In genomic region chr3:106176734-106177133, GRCh38 we compare ENCODE assay signal across 1 cellular context.
TF ChIP-seq lines count a peak whose summit lies in the region.

No MANE protein-coding gene starts in this region.

TF ChIP-seq in GM12878, 131 proteins besides CTCF, POLR2A, EP300 and RAD21 (continued from another document and continues in another):
- TF ChIP-seq ZBTB33 (IDR thresholded peaks at IDR 0.05) (0 out of 2 replicates have a peak, but pooled peaks have one; percentile 9), SMAD1 (IDR thresholded peaks at IDR 0.05; ENCODE audit: low read depth, partially characterized antibody) (no peak), POLR2AphosphoS2 (IDR thresholded peaks at IDR 0.05; ENCODE audit: low read depth, low read length) (no peak), IKZF2 (IDR thresholded peaks at IDR 0.05) (peak; percentile 67 to 69), BCL11A (IDR thresholded peaks at IDR 0.05; ENCODE audit: low read depth, low read length) (peak; percentile 65; the same call in 1 of the 2 replicates), ZNF24 (IDR thresholded peaks at IDR 0.05) (peak; percentile 11; the same call in 1 of the 2 replicates), POU2F2 (IDR thresholded peaks at IDR 0.05; ENCODE audit: borderline replicate concordance, low read depth, low read length) (0 out of 3 replicates have a peak, but pooled peaks have one; percentile 29), NFIC (IDR thresholded peaks at IDR 0.05; ENCODE audit: low read depth, low read length) (peak; percentile 95), NR2F1 (conservative IDR thresholded peaks at IDR 0.05) (no peak), TCF7 (IDR thresholded peaks at IDR 0.05; ENCODE audit: borderline replicate concordance) (0 out of 2 replicates have a peak, but pooled peaks have one; percentile 28), RB1 (IDR thresholded peaks at IDR 0.05; ENCODE audit: borderline replicate concordance) (no peak; the same call in 1 of the 2 replicates), CBFB (IDR thresholded peaks at IDR 0.05; ENCODE audit: low read depth) (peak; percentile 58), MAX (IDR thresholded peaks at IDR 0.05; ENCODE audit: low read depth, low read length) (no peak), MEF2B (IDR thresholded peaks at IDR 0.05; ENCODE audit: partially characterized antibody, poor library complexity, severe bottlenecking) (no peak), GATAD2B (conservative IDR thresholded peaks at IDR 0.05; ENCODE audit: low read depth) (peak; percentile 55; the same call in 1 of the 2 replicates), SREBF1 (IDR thresholded peaks at IDR 0.05; ENCODE audit: low read length) (no peak), EED (IDR thresholded peaks at IDR 0.05; ENCODE audit: low read depth) (peak; percentile 71), HCFC1 (IDR thresholded peaks at IDR 0.05; ENCODE audit: low read length) (no peak), NR2C2 (IDR thresholded peaks at IDR 0.05; ENCODE audit: borderline replicate concordance, control insufficient read depth, insufficient read length, low read depth) (no peak), CHD4 (IDR thresholded peaks at IDR 0.05) (no peak), ZBTB11 (CRISPR knock-in tag; IDR thresholded peaks at IDR 0.05) (no peak), EZH2 (IDR thresholded peaks at IDR 0.05; ENCODE audit: borderline replicate concordance, control insufficient read depth, low read depth, low read length) (no peak), ATF2 (IDR thresholded peaks at IDR 0.05; ENCODE audit: low read length) (peak; percentile 91), ZBED1 (IDR thresholded peaks at IDR 0.05; ENCODE audit: borderline replicate concordance) (peak; percentile 86), ZNF687 (IDR thresholded peaks at IDR 0.05) (peak; percentile 47; the same call in 1 of the 2 replicates), EGR1 (IDR thresholded peaks at IDR 0.05; ENCODE audit: borderline replicate concordance in 1 of 2, low read depth in 2 of 2, low read length in 2 of 2) (peak in 1 of 2 experiments; percentile 17; a peak in 1 of 3 replicates), KDM1A (IDR thresholded peaks at IDR 0.05; ENCODE audit: borderline replicate concordance) (no peak), CREB1 (IDR thresholded peaks at IDR 0.05; ENCODE audit: low read depth) (peak; percentile 79), SUPT20H (IDR thresholded peaks at IDR 0.05; ENCODE audit: borderline replicate concordance, control insufficient read depth, low read depth, low read length) (no peak), STAT1 (conservative IDR thresholded peaks at IDR 0.05) (no peak), CEBPB (IDR thresholded peaks at IDR 0.05; ENCODE audit: borderline replicate concordance in 1 of 2, low read depth in 2 of 2, low read length in 2 of 2) (no peak), YY1 (IDR thresholded peaks at IDR 0.05; ENCODE audit: low read depth, low read length) (no peak), NR2C1 (IDR thresholded peaks at IDR 0.05) (no peak), RFX5 (IDR thresholded peaks at IDR 0.05; ENCODE audit: low read depth, low read length) (no peak), CREM (IDR thresholded peaks at IDR 0.05; ENCODE audit: low read depth) (peak; percentile 74), IRF4 (IDR thresholded peaks at IDR 0.05; ENCODE audit: low read depth, low read length) (peak; percentile 71), MLLT1 (IDR thresholded peaks at IDR 0.05) (0 out of 2 replicates have a peak, but pooled peaks have one; percentile 40), DPF2 (IDR thresholded peaks at IDR 0.05) (peak; percentile 58), TCF12 (IDR thresholded peaks at IDR 0.05; ENCODE audit: low read depth, low read length) (0 out of 2 replicates have a peak, but pooled peaks have one; percentile 44)
- TF ChIP-seq, protein P1, sequence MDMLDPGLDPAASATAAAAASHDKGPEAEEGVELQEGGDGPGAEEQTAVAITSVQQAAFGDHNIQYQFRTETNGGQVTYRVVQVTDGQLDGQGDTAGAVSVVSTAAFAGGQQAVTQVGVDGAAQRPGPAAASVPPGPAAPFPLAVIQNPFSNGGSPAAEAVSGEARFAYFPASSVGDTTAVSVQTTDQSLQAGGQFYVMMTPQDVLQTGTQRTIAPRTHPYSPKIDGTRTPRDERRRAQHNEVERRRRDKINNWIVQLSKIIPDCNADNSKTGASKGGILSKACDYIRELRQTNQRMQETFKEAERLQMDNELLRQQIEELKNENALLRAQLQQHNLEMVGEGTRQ (IDR thresholded peaks at IDR 0.05; ENCODE audit: borderline replicate concordance, low read depth, low read length), result no peak
- TF ChIP-seq, protein P2, sequence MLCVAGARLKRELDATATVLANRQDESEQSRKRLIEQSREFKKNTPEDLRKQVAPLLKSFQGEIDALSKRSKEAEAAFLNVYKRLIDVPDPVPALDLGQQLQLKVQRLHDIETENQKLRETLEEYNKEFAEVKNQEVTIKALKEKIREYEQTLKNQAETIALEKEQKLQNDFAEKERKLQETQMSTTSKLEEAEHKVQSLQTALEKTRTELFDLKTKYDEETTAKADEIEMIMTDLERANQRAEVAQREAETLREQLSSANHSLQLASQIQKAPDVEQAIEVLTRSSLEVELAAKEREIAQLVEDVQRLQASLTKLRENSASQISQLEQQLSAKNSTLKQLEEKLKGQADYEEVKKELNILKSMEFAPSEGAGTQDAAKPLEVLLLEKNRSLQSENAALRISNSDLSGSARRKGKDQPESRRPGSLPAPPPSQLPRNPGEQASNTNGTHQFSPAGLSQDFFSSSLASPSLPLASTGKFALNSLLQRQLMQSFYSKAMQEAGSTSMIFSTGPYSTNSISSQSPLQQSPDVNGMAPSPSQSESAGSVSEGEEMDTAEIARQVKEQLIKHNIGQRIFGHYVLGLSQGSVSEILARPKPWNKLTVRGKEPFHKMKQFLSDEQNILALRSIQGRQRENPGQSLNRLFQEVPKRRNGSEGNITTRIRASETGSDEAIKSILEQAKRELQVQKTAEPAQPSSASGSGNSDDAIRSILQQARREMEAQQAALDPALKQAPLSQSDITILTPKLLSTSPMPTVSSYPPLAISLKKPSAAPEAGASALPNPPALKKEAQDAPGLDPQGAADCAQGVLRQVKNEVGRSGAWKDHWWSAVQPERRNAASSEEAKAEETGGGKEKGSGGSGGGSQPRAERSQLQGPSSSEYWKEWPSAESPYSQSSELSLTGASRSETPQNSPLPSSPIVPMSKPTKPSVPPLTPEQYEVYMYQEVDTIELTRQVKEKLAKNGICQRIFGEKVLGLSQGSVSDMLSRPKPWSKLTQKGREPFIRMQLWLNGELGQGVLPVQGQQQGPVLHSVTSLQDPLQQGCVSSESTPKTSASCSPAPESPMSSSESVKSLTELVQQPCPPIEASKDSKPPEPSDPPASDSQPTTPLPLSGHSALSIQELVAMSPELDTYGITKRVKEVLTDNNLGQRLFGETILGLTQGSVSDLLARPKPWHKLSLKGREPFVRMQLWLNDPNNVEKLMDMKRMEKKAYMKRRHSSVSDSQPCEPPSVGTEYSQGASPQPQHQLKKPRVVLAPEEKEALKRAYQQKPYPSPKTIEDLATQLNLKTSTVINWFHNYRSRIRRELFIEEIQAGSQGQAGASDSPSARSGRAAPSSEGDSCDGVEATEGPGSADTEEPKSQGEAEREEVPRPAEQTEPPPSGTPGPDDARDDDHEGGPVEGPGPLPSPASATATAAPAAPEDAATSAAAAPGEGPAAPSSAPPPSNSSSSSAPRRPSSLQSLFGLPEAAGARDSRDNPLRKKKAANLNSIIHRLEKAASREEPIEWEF (IDR thresholded peaks at IDR 0.05; ENCODE audit: insufficient replicate concordance, low read depth, low read length), result no peak
- TF ChIP-seq, protein P3, sequence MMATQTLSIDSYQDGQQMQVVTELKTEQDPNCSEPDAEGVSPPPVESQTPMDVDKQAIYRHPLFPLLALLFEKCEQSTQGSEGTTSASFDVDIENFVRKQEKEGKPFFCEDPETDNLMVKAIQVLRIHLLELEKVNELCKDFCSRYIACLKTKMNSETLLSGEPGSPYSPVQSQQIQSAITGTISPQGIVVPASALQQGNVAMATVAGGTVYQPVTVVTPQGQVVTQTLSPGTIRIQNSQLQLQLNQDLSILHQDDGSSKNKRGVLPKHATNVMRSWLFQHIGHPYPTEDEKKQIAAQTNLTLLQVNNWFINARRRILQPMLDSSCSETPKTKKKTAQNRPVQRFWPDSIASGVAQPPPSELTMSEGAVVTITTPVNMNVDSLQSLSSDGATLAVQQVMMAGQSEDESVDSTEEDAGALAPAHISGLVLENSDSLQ (IDR thresholded peaks at IDR 0.05), result peak; percentile 82
